ENCODE assay signal across 19 cellular contexts in the genomic region with DNA sequence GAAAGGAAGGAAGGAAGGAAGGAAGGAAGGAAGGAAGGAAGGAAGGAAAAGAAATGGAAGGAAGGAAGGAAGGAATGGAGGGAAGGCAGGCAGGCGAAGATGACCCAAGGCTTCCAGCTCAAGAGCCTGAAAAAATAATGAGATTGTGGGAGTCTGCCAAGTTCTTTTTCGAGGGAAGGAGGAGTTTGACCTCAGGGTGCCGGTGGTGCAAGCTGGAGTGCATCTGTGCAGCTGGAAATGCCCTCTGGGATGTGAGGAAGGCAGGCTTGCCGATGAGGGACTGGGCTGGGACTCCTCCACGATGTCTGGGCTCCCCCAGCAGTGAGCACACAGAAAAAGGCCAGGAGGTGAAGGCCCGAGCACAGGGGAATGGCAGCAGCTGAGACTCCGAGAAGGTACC.
A peak's percentile ranks its signal among the peaks of the same experiment; 100 is the strongest.
DNase-seq lines count a peak whose midpoint lies in the region; ATAC-seq and TF ChIP-seq lines count a peak whose summit lies in the region.
"Had no signal": no experiment of that assay in that cellular context is flagged by ENCODE, and none has a peak within 500 bp of the region (broad histone marks: within the 10 kb centered on the region; RNA-seq: fewer than 3 reads in every experiment).

No MANE protein-coding gene starts in this region.

- H2AFZ ChIP-seq in osteoblast (ENCODE audit: low read length) = peak overlapping the region; percentile 24

- CTCF ChIA-PET in WTC11 (lab: Charles Lee) = interaction anchor here (0.9 to 1.1 kb wide), 3 partner anchors 31 to 450 kb away, joined by 3 read pairs; no protein-coding TSS in a partner anchor

- H4K20me1 ChIP-seq in osteoblast (ENCODE audit: insufficient read depth, low read length) = no peaks in the 10 kb centered on the region

- POLR2A ChIA-PET in WTC11 (lab: Charles Lee) = no interaction called here

- H3K27me3 Mint-ChIP-seq in WTC11 (ENCODE audit: low read depth) = peaks cover 3% of the 10 kb centered on the region

- H3K9me3 Mint-ChIP-seq in WTC11 = peaks cover 9% of the 10 kb centered on the region
- H3K9me3 Mint-ChIP-seq: T-helper 1 cell treated with Interleukin-12 subunit alpha and Interleukin-12 subunit beta and Interleukin-4 antibody, amounts not matched to agents 30 μg/mL and 1 μg/mL, for 36 hours had no signal

- no peak for TF ChIP-seq POLR2A in heart left ventricle (IDR thresholded peaks at IDR 0.05)

- intact Hi-C loops in heart left ventricle (cut with DNase I) = no loop called here

- ATAC-seq in WTC11 (no peak), heart left ventricle (peak in 3 of 4 donors; percentile 47 to 69 (median 65)), GM21528 (IDR thresholded peaks at IDR 0.05; ENCODE audit: low FRiP score, unreplicated experiment) (no peak), HG03139 (IDR thresholded peaks at IDR 0.05; ENCODE audit: unreplicated experiment) (no peak), HG02798 (IDR thresholded peaks at IDR 0.05; ENCODE audit: poor library complexity, unreplicated experiment) (no peak)
- ATAC-seq: activated CD4-positive, CD25-positive, alpha-beta regulatory T cell treated with anti-CD3 and anti-CD28 coated beads, Interleukin-2, amount 50 U/mL, for 24 hours; K562 had no signal

- 31 to 45% (median 43%) methylated on average over 7 of the region's 7 CpGs for whole genome bisulfite sequencing in heart left ventricle, 4 donors

- H3K4me1 ChIP-seq in heart left ventricle (peaks cover 0 to 6% (median 0%) of the 10 kb centered on the region in 12 donors), osteoblast (ENCODE audit: insufficient read depth, low read length) (peaks cover 5% of the 10 kb centered on the region)
- H3K4me1 ChIP-seq: Peyer's patch had no signal

- H3K4me3 ChIP-seq in heart left ventricle = no peak overlapping the region
- no peak overlapping the region for H3K4me3 ChIP-seq in osteoblast (ENCODE audit: insufficient read depth, low read length)
- H3K4me3 ChIP-seq: cardiac muscle cell, K562, Peyer's patch had no signal

- H3K36me3 Mint-ChIP-seq in WTC11 = peaks cover 3% of the 10 kb centered on the region; the same call in 1 of the 2 replicates

- peak; percentile 4 for DNase-seq in DMS 273 treated with DMSO at 0.1 percent for 48 hours (lab: John Stamatoyannopoulos, UW)
- no peak for DNase-seq in WTC11 (ENCODE audit: low spot score)
- DNase-seq in heart left ventricle = peak; percentile 28 to 64 (median 44)
- no peak for DNase-seq in osteoblast (ENCODE audit: insufficient read length, low spot score, missing footprints)
- DNase-seq in NCI-H2029 treated with DMSO at 0.1 percent for 48 hours (lab: John Stamatoyannopoulos, UW) = no peak
- DNase-seq: activated CD8-positive, alpha-beta memory T cell treated with anti-CD3 and anti-CD28 coated beads, Interleukin-2, amount 50 U/mL, for 4 hours; activated naive CD4-positive, alpha-beta T cell treated with Interleukin-2 at 50 U/mL for 16 hours; DMS153; GOT3; NCI-H526; Peyer's patch; stimulated activated CD4-positive, alpha-beta T cell treated with anti-CD3 and anti-CD28 coated beads, Interleukin-12 subunit alpha, Interleukin-12 subunit beta, amount 100 ng/mL, for 4 hours had no signal

- H3K4me2 ChIP-seq in osteoblast (ENCODE audit: insufficient read depth, low read length) = no peak overlapping the region

- H3K4me3 Mint-ChIP-seq in WTC11 = no peak overlapping the region
- H3K4me3 Mint-ChIP-seq: T-helper 1 cell treated with Interleukin-12 subunit alpha and Interleukin-12 subunit beta and Interleukin-4 antibody, amounts not matched to agents 30 μg/mL and 1 μg/mL, for 36 hours had no signal

- H3K27ac Mint-ChIP-seq in WTC11 = peak overlapping the region; percentile 37; the same call in 1 of the 2 replicates
- H3K27ac Mint-ChIP-seq: T-helper 1 cell treated with Interleukin-12 subunit alpha and Interleukin-12 subunit beta and Interleukin-4 antibody, amounts not matched to agents 30 μg/mL and 1 μg/mL, for 36 hours had no signal

- peaks cover 0 to 24% (median 3%) of the 10 kb centered on the region in 9 donors for H3K27me3 ChIP-seq in heart left ventricle
- peaks cover 9% of the 10 kb centered on the region for H3K27me3 ChIP-seq in osteoblast (ENCODE audit: insufficient read depth, low read length)
- H3K27me3 ChIP-seq: cardiac muscle cell, Peyer's patch had no signal

- H3K9me3 ChIP-seq in heart left ventricle (no peaks in the 10 kb centered on the region), osteoblast (ENCODE audit: low read depth, low read length) (no peaks in the 10 kb centered on the region)
- H3K9me3 ChIP-seq: Peyer's patch had no signal

- H3K36me3 ChIP-seq in heart left ventricle (no peaks in the 10 kb centered on the region), osteoblast (ENCODE audit: insufficient read depth, low read length) (no peaks in the 10 kb centered on the region)
- H3K36me3 ChIP-seq: cardiac muscle cell, Peyer's patch had no signal

- no peak for TF ChIP-seq CTCF in WTC11 (IDR thresholded peaks at IDR 0.05)
- no peak for TF ChIP-seq CTCF in heart left ventricle (IDR thresholded peaks at IDR 0.05)
- TF ChIP-seq CTCF in osteoblast (IDR thresholded peaks at IDR 0.05; ENCODE audit: extremely low read depth, low read depth, low read length) = no peak

- peaks cover 42% of the 10 kb centered on the region for H3K4me1 Mint-ChIP-seq in WTC11

- no peak overlapping the region for H3K27ac ChIP-seq in heart left ventricle
- H3K27ac ChIP-seq in osteoblast (ENCODE audit: low read depth, low read length) = no peak overlapping the region
- H3K27ac ChIP-seq: cardiac muscle cell, Peyer's patch had no signal

- H3K79me2 ChIP-seq in osteoblast (ENCODE audit: insufficient read depth, low read length) = no peaks in the 10 kb centered on the region

TF ChIP-seq in WTC11, 78 proteins besides CTCF, POLR2A, EP300 and RAD21 (continues in another document):
- TF ChIP-seq GRHL2 (CRISPR knock-in tag; IDR thresholded peaks at IDR 0.05; ENCODE audit: insufficient replicate concordance, severe bottlenecking) = no peak
- no peak for TF ChIP-seq ZNF232 (CRISPR knock-in tag; IDR thresholded peaks at IDR 0.05)
- TF ChIP-seq ZBTB21 (CRISPR knock-in tag; IDR thresholded peaks at IDR 0.05; ENCODE audit: borderline replicate concordance) = no peak
- TF ChIP-seq JUN (CRISPR knock-in tag; IDR thresholded peaks at IDR 0.05) = no peak
- TF ChIP-seq, protein P1, sequence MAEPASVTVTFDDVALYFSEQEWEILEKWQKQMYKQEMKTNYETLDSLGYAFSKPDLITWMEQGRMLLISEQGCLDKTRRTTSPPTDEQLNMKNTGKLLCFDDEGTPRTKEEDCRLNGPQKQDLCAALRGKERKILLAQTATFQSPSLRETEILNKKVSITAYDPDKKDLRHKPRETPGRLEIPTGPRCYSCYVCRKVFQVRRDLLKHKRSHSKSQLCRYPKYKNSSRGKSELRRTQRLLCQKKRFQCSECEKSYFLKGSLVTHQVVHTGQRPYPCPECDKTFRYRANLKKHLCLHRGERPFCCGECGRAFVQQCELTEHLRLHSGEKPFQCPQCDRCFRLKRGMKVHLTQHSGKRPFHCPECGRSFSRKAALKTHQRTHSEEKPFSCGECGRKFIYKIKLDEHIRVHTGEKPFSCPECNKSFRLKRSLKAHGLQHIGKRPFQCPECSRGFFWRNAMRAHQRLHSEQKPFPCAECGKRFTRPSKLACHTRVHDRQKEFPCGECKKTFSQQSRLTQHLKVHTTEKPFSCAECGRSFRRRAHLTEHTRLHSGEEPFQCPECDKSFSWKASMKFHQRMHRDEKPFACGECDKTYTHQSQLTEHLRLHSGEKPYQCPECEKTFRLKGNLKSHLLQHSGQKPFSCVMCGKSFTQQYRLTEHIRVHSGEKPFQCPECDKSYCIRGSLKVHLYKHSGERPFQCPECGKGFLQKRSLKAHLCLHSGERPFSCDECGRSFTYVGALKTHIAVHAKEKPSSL (CRISPR knock-in tag; conservative IDR thresholded peaks at IDR 0.05) = no peak
- TF ChIP-seq TEAD1 (CRISPR knock-in tag; IDR thresholded peaks at IDR 0.05) = no peak
- TF ChIP-seq, protein P2, sequence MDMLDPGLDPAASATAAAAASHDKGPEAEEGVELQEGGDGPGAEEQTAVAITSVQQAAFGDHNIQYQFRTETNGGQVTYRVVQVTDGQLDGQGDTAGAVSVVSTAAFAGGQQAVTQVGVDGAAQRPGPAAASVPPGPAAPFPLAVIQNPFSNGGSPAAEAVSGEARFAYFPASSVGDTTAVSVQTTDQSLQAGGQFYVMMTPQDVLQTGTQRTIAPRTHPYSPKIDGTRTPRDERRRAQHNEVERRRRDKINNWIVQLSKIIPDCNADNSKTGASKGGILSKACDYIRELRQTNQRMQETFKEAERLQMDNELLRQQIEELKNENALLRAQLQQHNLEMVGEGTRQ (CRISPR knock-in tag; IDR thresholded peaks at IDR 0.05) = no peak
- TF ChIP-seq STAT6 (CRISPR knock-in tag; conservative IDR thresholded peaks at IDR 0.05; ENCODE audit: low read depth) = no peak
- no peak for TF ChIP-seq FOXK1 (CRISPR knock-in tag; IDR thresholded peaks at IDR 0.05)
- TF ChIP-seq CREB1 (CRISPR knock-in tag; IDR thresholded peaks at IDR 0.05) = no peak
- no peak for TF ChIP-seq ZNF317 (CRISPR knock-in tag; IDR thresholded peaks at IDR 0.05; ENCODE audit: borderline replicate concordance, low read depth)

Comparison
In these comparisons a context has a peak if more than half of its experiments do, and no peak if none do; other contexts are left out.
1. DNase-seq: peak in DMS 273 treated with DMSO at 0.1 percent for 48 hours (single experiment) and heart left ventricle (5 of 5); none in WTC11 (single experiment), osteoblast (single experiment) and NCI-H2029 treated with DMSO at 0.1 percent for 48 hours (single experiment).
2. ATAC-seq: peak in heart left ventricle (3 of 4); none in WTC11 (single experiment), GM21528 (single experiment), HG03139 (single experiment) and HG02798 (single experiment).